In the genomic region with DNA sequence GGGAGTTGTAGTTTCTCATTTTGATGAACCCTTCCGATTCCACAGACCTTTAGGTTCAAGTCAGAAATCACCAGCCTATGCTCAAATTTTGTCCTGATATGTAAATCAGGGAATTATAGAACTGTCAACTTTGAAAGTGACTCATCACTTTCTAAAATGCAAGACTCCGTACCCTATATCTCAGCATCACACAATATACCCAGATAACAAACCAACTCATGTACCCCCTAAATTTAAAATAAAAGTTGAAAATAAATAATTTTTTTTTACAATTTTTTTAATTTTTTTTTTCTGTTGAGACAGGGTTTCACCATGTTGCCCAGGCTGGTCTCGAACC, we compare ENCODE assay signal across 9 cellular contexts. TPM values are rescaled to one million over a fixed set of nuclear protein-coding genes. Genes with fewer than 3 reads are reported as not detected.
DNase-seq lines count a peak whose midpoint lies in the region; ATAC-seq, FAIRE-seq and TF ChIP-seq lines count a peak whose summit lies in the region.
"Had no signal": no experiment of that assay in that cellular context is flagged by ENCODE, and none has a peak within 500 bp of the region (broad histone marks: within the 10 kb centered on the region; RNA-seq: fewer than 3 reads in every experiment).

No MANE protein-coding gene starts in this region.

- TF ChIP-seq CTCF in 22Rv1 (IDR thresholded peaks at IDR 0.05), result no peak

- no peaks in the 10 kb centered on the region for H3K27me3 ChIP-seq in mononuclear cell (ENCODE audit: insufficient read depth, low read length)

- peak overlapping the region; percentile 86 for H3K27ac Mint-ChIP-seq in activated CD8-positive, alpha-beta T cell treated with anti-CD3 and anti-CD28 coated beads, Interleukin-2, amount 10 ng/mL, durations not matched to agents 7 days and 5 days

- ATAC-seq in GM21526 (IDR thresholded peaks at IDR 0.05; ENCODE audit: low FRiP score, unreplicated experiment), result peak; percentile 1
- no peak for ATAC-seq in activated CD8-positive, alpha-beta T cell treated with anti-CD3 and anti-CD28 coated beads, Interleukin-2, amount 10 ng/mL, durations not matched to agents 7 days and 5 days
- ATAC-seq in GM18511 (IDR thresholded peaks at IDR 0.05; ENCODE audit: unreplicated experiment), result no peak

- POLR2A ChIA-PET in activated CD8-positive, alpha-beta T cell treated with anti-CD3 and anti-CD28 coated beads, Interleukin-2, amount 10 ng/mL, durations not matched to agents 7 days and 5 days (lab: Charles Lee), result interaction anchor here (1.6 kb wide), 1 partner anchor 41 kb away, joined by 5 read pairs; the partner anchor contains the start of gene FRAT2

- CTCF ChIA-PET in activated CD8-positive, alpha-beta T cell treated with anti-CD3 and anti-CD28 coated beads, Interleukin-2, amount 10 ng/mL, durations not matched to agents 7 days and 5 days (lab: Charles Lee), result interaction anchor here (0.6 to 1.5 kb wide), 4 partner anchors 26 to 82 kb away, joined by 3 to 5 read pairs (median 3); partner anchors contain the start of gene FRAT1

- no peak for TF ChIP-seq POLR2A in GM12892 (IDR thresholded peaks at IDR 0.05; ENCODE audit: low read depth, low read length)

- H3K36me3 Mint-ChIP-seq in activated CD8-positive, alpha-beta T cell treated with anti-CD3 and anti-CD28 coated beads, Interleukin-2, amount 10 ng/mL, durations not matched to agents 7 days and 5 days (ENCODE audit: low read depth), result peaks cover 19% of the 10 kb centered on the region

- no peak for DNase-seq in activated CD8-positive, alpha-beta T cell treated with anti-CD3 and anti-CD28 coated beads, Interleukin-2, amount 10 ng/mL, durations not matched to agents 7 days and 5 days
- no peak for DNase-seq in Kasumi-1 (lab: John Stamatoyannopoulos, UW)
- DNase-seq in kidney tubule cell (ENCODE audit: low spot score), result no peak
- DNase-seq in GM12892 (ENCODE audit: insufficient read length), result no peak

- H3K9me3 Mint-ChIP-seq in activated CD8-positive, alpha-beta T cell treated with anti-CD3 and anti-CD28 coated beads, Interleukin-2, amount 10 ng/mL, durations not matched to agents 7 days and 5 days (ENCODE audit: insufficient read depth), result no peaks in the 10 kb centered on the region

- FAIRE-seq in GM12892 (lab: Jason Lieb, UNC), result no peak

- H3K4me3 Mint-ChIP-seq in activated CD8-positive, alpha-beta T cell treated with anti-CD3 and anti-CD28 coated beads, Interleukin-2, amount 10 ng/mL, durations not matched to agents 7 days and 5 days, result peak overlapping the region; percentile 83

- no peaks in the 10 kb centered on the region for H3K9me3 ChIP-seq in mononuclear cell (ENCODE audit: low read depth, low read length)
- H3K9me3 ChIP-seq: SK-N-SH had no signal

- H3K4me1 ChIP-seq in mononuclear cell (ENCODE audit: insufficient read depth, low read length), result peaks cover 18% of the 10 kb centered on the region

- no peaks in the 10 kb centered on the region for H3K27me3 Mint-ChIP-seq in activated CD8-positive, alpha-beta T cell treated with anti-CD3 and anti-CD28 coated beads, Interleukin-2, amount 10 ng/mL, durations not matched to agents 7 days and 5 days (ENCODE audit: low read depth)

- H3K4me3 ChIP-seq in mononuclear cell (ENCODE audit: low read length), result peak overlapping the region; percentile 100

- H3K4me1 Mint-ChIP-seq in activated CD8-positive, alpha-beta T cell treated with anti-CD3 and anti-CD28 coated beads, Interleukin-2, amount 10 ng/mL, durations not matched to agents 7 days and 5 days (ENCODE audit: low read depth), result peaks cover 23% of the 10 kb centered on the region

- peak overlapping the region; percentile 99 for H3K27ac ChIP-seq in 22Rv1

RNA-seq across cellular contexts. Expression of gene ARHGAP19, which starts 0.4 kb away (rescaled TPM):
- total RNA-seq in activated CD8-positive, alpha-beta T cell treated with anti-CD3 and anti-CD28 coated beads, Interleukin-2, amount 10 ng/mL, durations not matched to agents 7 days and 5 days, result 10 to 100 TPM; 42.6 to 51.2 TPM
- 7.8 TPM for total RNA-seq in mononuclear cell
- polyA plus RNA-seq in GM12892 (2012; ENCODE audit: missing spikeins), result 18.7 TPM

RNA-seq across cellular contexts. Expression of gene FRAT1, which starts 26.2 kb away (rescaled TPM):
- 1 to 10 TPM; 4.2 to 4.4 TPM for total RNA-seq in activated CD8-positive, alpha-beta T cell treated with anti-CD3 and anti-CD28 coated beads, Interleukin-2, amount 10 ng/mL, durations not matched to agents 7 days and 5 days
- 21.9 TPM for total RNA-seq in mononuclear cell
- 0.34 TPM for polyA plus RNA-seq in GM12892 (2012; ENCODE audit: missing spikeins)

RNA-seq across cellular contexts. Expression of gene FRAT2, which starts 41.7 kb away (rescaled TPM):
- total RNA-seq in activated CD8-positive, alpha-beta T cell treated with anti-CD3 and anti-CD28 coated beads, Interleukin-2, amount 10 ng/mL, durations not matched to agents 7 days and 5 days, result 10 to 100 TPM; 10.0 to 10.4 TPM
- 25.8 TPM for total RNA-seq in mononuclear cell
- 1.8 TPM for polyA plus RNA-seq in GM12892 (2012; ENCODE audit: missing spikeins)
